20 cellular contexts compared by ENCODE assay signal in the genomic region with DNA sequence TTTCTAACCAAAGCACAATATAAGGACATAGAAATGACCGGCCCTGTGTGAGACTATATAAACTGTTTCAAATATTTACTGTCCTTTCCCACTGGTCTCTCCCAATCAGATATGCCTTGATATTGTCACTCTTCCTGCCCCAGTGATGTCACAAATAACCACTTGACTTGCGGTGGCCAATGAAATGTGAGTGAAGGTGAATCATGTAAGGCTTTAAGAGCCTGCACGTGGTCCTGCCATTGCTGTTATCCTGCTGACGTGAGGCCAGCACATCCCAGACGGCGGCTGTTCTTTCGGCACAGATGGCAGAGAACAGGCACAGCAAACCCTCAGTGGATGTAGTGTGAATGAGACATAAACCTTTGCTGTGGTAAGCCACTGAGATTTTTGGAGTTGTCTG. TPM values are rescaled to one million over a fixed set of nuclear protein-coding genes. Genes with fewer than 3 reads are reported as not detected.
DNase-seq lines count a peak whose midpoint lies in the region; ATAC-seq, FAIRE-seq and TF ChIP-seq lines count a peak whose summit lies in the region.
"Had no signal": no experiment of that assay in that cellular context is flagged by ENCODE, and none has a peak within 500 bp of the region (broad histone marks: within the 10 kb centered on the region; RNA-seq: fewer than 3 reads in every experiment).

No MANE protein-coding gene starts in this region.

- H3K27me3 ChIP-seq in GM12878 (replicated peaks in 1 of 2; ENCODE audit: control insufficient read depth in 2 of 2, insufficient read depth in 2 of 2, low read length in 1 of 2) = no peaks in the 10 kb centered on the region
- H3K27me3 ChIP-seq: pancreas, upper lobe of right lung had no signal

- peaks cover 38% of the 10 kb centered on the region for H3K4me1 Mint-ChIP-seq in activated CD4-positive, alpha-beta T cell treated with anti-CD3 and anti-CD28 coated beads for 36 hours
- peaks cover under 1% of the 10 kb centered on the region for H3K4me1 Mint-ChIP-seq in nephron progenitor cell
- H3K4me1 Mint-ChIP-seq in activated naive CD4-positive, alpha-beta T cell treated with anti-CD3 and anti-CD28 coated beads, Interleukin-2, amount 10 ng/mL, durations not matched to agents 7 days and 5 days = peaks cover 27% of the 10 kb centered on the region

- H3K4me2 ChIP-seq in GM12878 (ENCODE audit: control insufficient read depth, insufficient read depth) = no peak overlapping the region

- no peak overlapping the region for H3K4me3 ChIP-seq in HEK293 (ENCODE audit: low read depth, low read length)
- H3K4me3 ChIP-seq in GM12878 = no peak overlapping the region
- H3K4me3 ChIP-seq: pancreas, upper lobe of right lung had no signal

- CTCF ChIA-PET in activated CD4-positive, alpha-beta T cell treated with anti-CD3 and anti-CD28 coated beads for 36 hours (lab: Charles Lee) = interaction anchor here (0.6 to 1.1 kb wide), 2 partner anchors 11 to 133 kb away, joined by 3 read pairs; no protein-coding TSS in a partner anchor
- CTCF ChIA-PET in HEK293 (lab: Yijun Ruan, JAX) = interaction anchor here (0.6 to 1.4 kb wide), 2 partner anchors 94 to 133 kb away, joined by 3 to 4 read pairs; no protein-coding TSS in a partner anchor
- CTCF ChIA-PET in GM12878 (lab: Yijun Ruan, JAX) = no interaction called here
- CTCF ChIA-PET in activated naive CD4-positive, alpha-beta T cell treated with anti-CD3 and anti-CD28 coated beads, Interleukin-2, amount 10 ng/mL, durations not matched to agents 7 days and 5 days (lab: Charles Lee) = interaction anchor here (0.6 kb wide), 1 partner anchor 8 kb away, joined by 3 read pairs; no protein-coding TSS in a partner anchor

- intact Hi-C loops in activated CD4-positive, alpha-beta T cell treated with anti-CD3 and anti-CD28 coated beads for 36 hours (cut with DNase I, micrococcal nuclease) = no loop called here
- intact Hi-C loops in GM12878 (cut with micrococcal nuclease; ENCODE audit: unreplicated experiment) = no loop called here

- H3K27ac ChIP-seq in HEK293 (ENCODE audit: extremely low read depth, low read depth, low read length) = no peak overlapping the region
- H3K27ac ChIP-seq in GM12878 (ENCODE audit: control insufficient read depth, insufficient read depth) = no peak overlapping the region
- H3K27ac ChIP-seq: pancreas, upper lobe of right lung had no signal

- no peak for TF ChIP-seq EP300 in GM12878 (IDR thresholded peaks at IDR 0.05; ENCODE audit: borderline replicate concordance in 1 of 2, control insufficient read depth in 1 of 2, low read depth in 2 of 2, low read length in 2 of 2)

- SMC1A ChIA-PET in GM12878 (lab: Charles Lee; ENCODE audit: uncharacterized antibody, unreplicated experiment) = interaction anchor here (1.0 kb wide), 1 partner anchor 10 kb away, joined by 3 read pairs; no protein-coding TSS in a partner anchor

- H3K9me3 ChIP-seq in HEK293 (ENCODE audit: control insufficient read depth, insufficient read depth, low read depth, low read length) = no peaks in the 10 kb centered on the region
- no peaks in the 10 kb centered on the region for H3K9me3 ChIP-seq in GM12878 (replicated peaks; ENCODE audit: control insufficient read depth, insufficient read depth, low read length)
- H3K9me3 ChIP-seq: pancreas, upper lobe of right lung had no signal

- no peaks in the 10 kb centered on the region; the same call in 1 of the 2 replicates for H4K20me1 ChIP-seq in GM12878 (ENCODE audit: control insufficient read depth, insufficient read depth)

- H3K27me3 Mint-ChIP-seq in activated CD4-positive, alpha-beta T cell treated with anti-CD3 and anti-CD28 coated beads for 36 hours = no peaks in the 10 kb centered on the region
- H3K27me3 Mint-ChIP-seq in nephron progenitor cell (ENCODE audit: low read depth, poor library complexity) = no peaks in the 10 kb centered on the region
- H3K27me3 Mint-ChIP-seq in activated naive CD4-positive, alpha-beta T cell treated with anti-CD3 and anti-CD28 coated beads, Interleukin-2, amount 10 ng/mL, durations not matched to agents 7 days and 5 days = no peaks in the 10 kb centered on the region
- H3K27me3 Mint-ChIP-seq: CD4-positive, CD25-positive, alpha-beta regulatory T cell; dendritic cell treated with granulocyte-macrophage colony-stimulating factor and Interleukin-4, amounts not matched to agents 40 ng/mL and 50 ng/mL, for 4 days; memory B cell; naive thymus-derived CD8-positive, alpha-beta T cell had no signal

- RAD21 ChIA-PET in GM12878 (lab: Charles Lee; ENCODE audit: unreplicated experiment) = no interaction called here

- peaks cover 55% of the 10 kb centered on the region for H3K36me3 Mint-ChIP-seq in activated CD4-positive, alpha-beta T cell treated with anti-CD3 and anti-CD28 coated beads for 36 hours (ENCODE audit: low read depth)
- H3K36me3 Mint-ChIP-seq in nephron progenitor cell (ENCODE audit: low read depth) = peaks cover 84% of the 10 kb centered on the region
- peaks cover 51% of the 10 kb centered on the region for H3K36me3 Mint-ChIP-seq in activated naive CD4-positive, alpha-beta T cell treated with anti-CD3 and anti-CD28 coated beads, Interleukin-2, amount 10 ng/mL, durations not matched to agents 7 days and 5 days

- no peak for TF ChIP-seq CTCF in HEK293 (tag by site-specific recombination; IDR thresholded peaks at IDR 0.05)
- no peak for TF ChIP-seq CTCF in GM12878 (IDR thresholded peaks at IDR 0.05 in 2 of 3, conservative IDR thresholded peaks at IDR 0.05 in 1 of 3; ENCODE audit: control insufficient read depth in 2 of 3, extremely low read depth in 1 of 3, insufficient read depth in 1 of 3, low read depth in 3 of 3, low read length in 3 of 3)
- no peak for TF ChIP-seq CTCF in nephron progenitor cell (IDR thresholded peaks at IDR 0.05)

- no peaks in the 10 kb centered on the region for H3K9me3 Mint-ChIP-seq in activated CD4-positive, alpha-beta T cell treated with anti-CD3 and anti-CD28 coated beads for 36 hours (ENCODE audit: low read depth)
- H3K9me3 Mint-ChIP-seq in nephron progenitor cell = peaks cover 6% of the 10 kb centered on the region
- H3K9me3 Mint-ChIP-seq in activated naive CD4-positive, alpha-beta T cell treated with anti-CD3 and anti-CD28 coated beads, Interleukin-2, amount 10 ng/mL, durations not matched to agents 7 days and 5 days = no peaks in the 10 kb centered on the region
- H3K9me3 Mint-ChIP-seq: CD4-positive, CD25-positive, alpha-beta regulatory T cell; dendritic cell treated with granulocyte-macrophage colony-stimulating factor and Interleukin-4, amounts not matched to agents 40 ng/mL and 50 ng/mL, for 4 days; memory B cell; naive thymus-derived CD8-positive, alpha-beta T cell had no signal

- POLR2A ChIA-PET in activated CD4-positive, alpha-beta T cell treated with anti-CD3 and anti-CD28 coated beads for 36 hours (lab: Charles Lee) = no interaction called here
- POLR2A ChIA-PET in HEK293 (lab: Yijun Ruan, JAX) = interaction anchor here (0.5 to 1.6 kb wide), 4 partner anchors 48 to 174 kb away, joined by 4 to 7 read pairs (median 5); a partner anchor contains a TSS
- POLR2A ChIA-PET in GM12878 (lab: Charles Lee) = interaction anchor here (0.6 kb wide), 1 partner anchor 75 kb away, joined by 3 read pairs; no protein-coding TSS in a partner anchor

- H2AFZ ChIP-seq in GM12878 (ENCODE audit: control insufficient read depth, low read depth, low read length) = no peak overlapping the region

- no peak overlapping the region for H3K9ac ChIP-seq in GM12878 (ENCODE audit: control insufficient read depth, insufficient read depth, low read length)

- FAIRE-seq in GM12878 (lab: Jason Lieb, UNC) = no peak
- FAIRE-seq: frontal cortex, pancreas had no signal

- no peak for DNase-seq in activated CD4-positive, alpha-beta T cell treated with anti-CD3 and anti-CD28 coated beads for 36 hours
- no peak for DNase-seq in activated CD4-positive, alpha-beta T cell treated with anti-CD3 and anti-CD28 coated beads for 48 hours
- DNase-seq in GM12878 (ENCODE audit: low read depth, low spot score) = no peak
- no peak for DNase-seq in nephron progenitor cell
- no peak for DNase-seq in activated naive CD4-positive, alpha-beta T cell treated with anti-CD3 and anti-CD28 coated beads, Interleukin-2, amount 10 ng/mL, durations not matched to agents 7 days and 5 days
- DNase-seq in AML-193 (lab: John Stamatoyannopoulos, UW) = no peak
- no peak for DNase-seq in NCI-H82 treated with DMSO at 0.1 percent for 48 hours (lab: John Stamatoyannopoulos, UW; ENCODE audit: unreplicated experiment)
- DNase-seq: activated CD4-positive, alpha-beta T cell treated with anti-CD3 and anti-CD28 coated beads, Interleukin-2, amount 50 U/mL, for 1 hour; CD4-positive, CD25-positive, alpha-beta regulatory T cell; KG1; kidney glomerular epithelial cell; naive thymus-derived CD8-positive, alpha-beta T cell; NCI-H1930; stimulated activated CD4-positive, alpha-beta T cell treated with anti-CD3 and anti-CD28 coated beads, Interleukin-2, amount 100 ng/mL, for 24 hours; upper lobe of right lung had no signal

- TSS peak; percentile 48 for BruUV-seq in GM12878 (replicated peaks; lab: Mats Ljungman, UMichigan)

- H3K79me2 ChIP-seq in GM12878 (ENCODE audit: control insufficient read depth, insufficient read depth, low read length) = no peaks in the 10 kb centered on the region

- H3K27ac Mint-ChIP-seq in activated CD4-positive, alpha-beta T cell treated with anti-CD3 and anti-CD28 coated beads for 36 hours = peak overlapping the region; percentile 94
- H3K27ac Mint-ChIP-seq in nephron progenitor cell = peak overlapping the region; percentile 68
- no peak overlapping the region for H3K27ac Mint-ChIP-seq in activated naive CD4-positive, alpha-beta T cell treated with anti-CD3 and anti-CD28 coated beads, Interleukin-2, amount 10 ng/mL, durations not matched to agents 7 days and 5 days
- H3K27ac Mint-ChIP-seq: dendritic cell treated with granulocyte-macrophage colony-stimulating factor and Interleukin-4, amounts not matched to agents 40 ng/mL and 50 ng/mL, for 4 days; memory B cell had no signal

- ATAC-seq in activated CD4-positive, alpha-beta T cell treated with anti-CD3 and anti-CD28 coated beads for 36 hours = no peak
- ATAC-seq in GM12878 = no peak
- ATAC-seq: naive thymus-derived CD8-positive, alpha-beta T cell; pancreas; upper lobe of right lung had no signal

- no peak for TF ChIP-seq RAD21 in GM12878 (IDR thresholded peaks at IDR 0.05; ENCODE audit: insufficient read depth, low read depth, low read length)

- H3K36me3 ChIP-seq in HEK293 (ENCODE audit: control insufficient read depth in 2 of 2, insufficient read depth in 1 of 2, low read length in 2 of 2) = peaks cover 44 to 82% of the 10 kb centered on the region in 2 experiments
- peaks cover 24 to 43% of the 10 kb centered on the region in 2 experiments for H3K36me3 ChIP-seq in GM12878 (ENCODE audit: control insufficient read depth in 2 of 2, insufficient read depth in 2 of 2, low read length in 1 of 2)

- no peaks in the 10 kb centered on the region for H3K4me1 ChIP-seq in HEK293 (ENCODE audit: control insufficient read depth, insufficient read depth, low read length)
- peaks cover under 1% of the 10 kb centered on the region; the same call in 1 of the 2 replicates for H3K4me1 ChIP-seq in GM12878 (ENCODE audit: control insufficient read depth, insufficient read depth, low read length)
- H3K4me1 ChIP-seq: pancreas, upper lobe of right lung had no signal

- in situ Hi-C loops in GM12878 (cut with MboI) = no loop called here

- H3K4me3 Mint-ChIP-seq in activated CD4-positive, alpha-beta T cell treated with anti-CD3 and anti-CD28 coated beads for 36 hours = no peak overlapping the region
- H3K4me3 Mint-ChIP-seq in nephron progenitor cell = no peak overlapping the region
- H3K4me3 Mint-ChIP-seq in activated naive CD4-positive, alpha-beta T cell treated with anti-CD3 and anti-CD28 coated beads, Interleukin-2, amount 10 ng/mL, durations not matched to agents 7 days and 5 days = no peak overlapping the region
- H3K4me3 Mint-ChIP-seq: CD4-positive, CD25-positive, alpha-beta regulatory T cell; dendritic cell treated with granulocyte-macrophage colony-stimulating factor and Interleukin-4, amounts not matched to agents 40 ng/mL and 50 ng/mL, for 4 days; memory B cell; naive thymus-derived CD8-positive, alpha-beta T cell had no signal

- WGBS in GM12878 (ENCODE audit: insufficient coverage, insufficient replicate concordance, low lambda C conversion rate, missing lambda C conversion rate) = 98% methylated on average over 7 of the region's 7 CpGs

- TF ChIP-seq POLR2A in GM12878 (IDR thresholded peaks at IDR 0.05; ENCODE audit: low read depth, low read length) = no peak

RNA-seq across cellular contexts. Expression of a gene that starts 5.4 kb away (rescaled TPM):
- 10 to 100 TPM; 16.4 to 18.0 TPM for total RNA-seq in activated CD4-positive, alpha-beta T cell treated with anti-CD3 and anti-CD28 coated beads for 36 hours
- total RNA-seq in GM12878 (2013; cell fraction: nucleolus; rRNA removed) = 23.5 and 24.7 TPM in 2 replicates
- total RNA-seq in GM12878 (2014; rRNA removed) (15.5 and 17.2 TPM in 2 replicates), GM12878 (2014; rRNA removed; fragmentation: Illumina TruSeq; extraction: Trizol) (13.4 and 13.9 TPM in 2 replicates), GM12878 (2021) (11.5 and 13.9 TPM in 2 replicates)
- 3.1 TPM for polyA plus RNA-seq in GM12878 (2011; ENCODE audit: low read depth)
- polyA plus RNA-seq in GM12878 (2011; rRNA removed) (8.6 and 9.2 TPM in 2 replicates), GM12878 (2014; fragmentation: Illumina TruSeq; extraction: Trizol) (3.1 and 4.5 TPM in 2 replicates), GM12878 (2014; fragmentation: Nextera tagmentation; extraction: Ambion mirVana) (under 1 TPM; 0.07 to 0.10 TPM), GM12878 (2014; rRNA removed) (5.4 and 6.0 TPM in 2 replicates), GM12878 (2016; fragmentation: Nextera tagmentation; extraction: Ambion mirVana) (10 to 100 TPM; 11.5 to 12.1 TPM)
- 5.9 and 6.7 TPM in 2 replicates for polyA plus RNA-seq in GM12878 (2011; cell fraction: cytosol; rRNA removed)
- polyA plus RNA-seq in GM12878 (2011; cell fraction: nucleus; rRNA removed) = 3.4 and 4.0 TPM in 2 replicates
- 2.3 and 2.4 TPM in 2 replicates for polyA plus RNA-seq in GM12878 (2012)
- 31.0 and 44.5 TPM in 2 replicates for polyA minus RNA-seq in GM12878 (2011; rRNA and poly(A)+ RNA removed)
- polyA minus RNA-seq in GM12878 (2011; cell fraction: cytosol; rRNA and poly(A)+ RNA removed) = 8.7 and 13.5 TPM in 2 replicates
- 5.1 and 7.9 TPM in 2 replicates for polyA minus RNA-seq in GM12878 (2011; cell fraction: nucleus; rRNA and poly(A)+ RNA removed)

RNA-seq across cellular contexts. Expression of a gene that starts 33.0 kb away (rescaled TPM):
- total RNA-seq in activated CD4-positive, alpha-beta T cell treated with anti-CD3 and anti-CD28 coated beads for 36 hours = under 1 TPM; 0.19 to 0.21 TPM
- total RNA-seq in GM12878 (2013; cell fraction: nucleolus; rRNA removed) = not detected in 2 replicates
- total RNA-seq in GM12878 (2014; rRNA removed) (0.11 and 0.62 TPM in 2 replicates), GM12878 (2014; rRNA removed; fragmentation: Illumina TruSeq; extraction: Trizol) (0.13 and 0.18 TPM in 2 replicates), GM12878 (2021) (not detected in 2 replicates)
- polyA plus RNA-seq in GM12878 (2011; ENCODE audit: low read depth) = 0.46 TPM
- polyA plus RNA-seq in GM12878 (2011; rRNA removed) (0.22 and 0.37 TPM in 2 replicates), GM12878 (2014; fragmentation: Illumina TruSeq; extraction: Trizol) (0.19 and 0.49 TPM in 2 replicates), GM12878 (2014; fragmentation: Nextera tagmentation; extraction: Ambion mirVana) (not detected), GM12878 (2014; rRNA removed) (0.19 and 0.24 TPM in 2 replicates), GM12878 (2016; fragmentation: Nextera tagmentation; extraction: Ambion mirVana) (under 1 TPM in 1 of 2 experiments, not detected in 1; 0.35 TPM)
- 0.17 and 0.25 TPM in 2 replicates for polyA plus RNA-seq in GM12878 (2011; cell fraction: cytosol; rRNA removed)
- polyA plus RNA-seq in GM12878 (2011; cell fraction: nucleus; rRNA removed) = 0.29 and 0.31 TPM in 2 replicates
- 0.22 and 0.31 TPM in 2 replicates for polyA plus RNA-seq in GM12878 (2012)
- 0.10 and 1.2 TPM in 2 replicates for polyA minus RNA-seq in GM12878 (2011; rRNA and poly(A)+ RNA removed)
- not detected in 2 replicates for polyA minus RNA-seq in GM12878 (2011; cell fraction: cytosol; rRNA and poly(A)+ RNA removed)
- not detected in 2 replicates for polyA minus RNA-seq in GM12878 (2011; cell fraction: nucleus; rRNA and poly(A)+ RNA removed)
- total RNA-seq: CD4-positive, CD25-positive, alpha-beta regulatory T cell; naive thymus-derived CD8-positive, alpha-beta T cell; pancreas had no signal

RNA-seq across cellular contexts. Expression of a gene that starts 34.6 kb away (rescaled TPM):
- 10 to 100 TPM; 37.5 to 46.9 TPM for total RNA-seq in activated CD4-positive, alpha-beta T cell treated with anti-CD3 and anti-CD28 coated beads for 36 hours
- total RNA-seq in GM12878 (2013; cell fraction: nucleolus; rRNA removed) = 32.6 and 34.5 TPM in 2 replicates
- total RNA-seq in GM12878 (2014; rRNA removed) (41.2 and 51.3 TPM in 2 replicates), GM12878 (2014; rRNA removed; fragmentation: Illumina TruSeq; extraction: Trizol) (38.6 and 38.8 TPM in 2 replicates), GM12878 (2021) (38.7 and 41.2 TPM in 2 replicates)
- 19.5 TPM for polyA plus RNA-seq in GM12878 (2011; ENCODE audit: low read depth)
- polyA plus RNA-seq in GM12878 (2011; rRNA removed) (64.6 and 74.1 TPM in 2 replicates), GM12878 (2014; fragmentation: Illumina TruSeq; extraction: Trizol) (48.0 and 54.4 TPM in 2 replicates), GM12878 (2014; fragmentation: Nextera tagmentation; extraction: Ambion mirVana) (1 to 10 TPM in 1 of 2 experiments, under 1 TPM in 1; 0.52 to 6.6 TPM), GM12878 (2014; rRNA removed) (49.0 and 53.9 TPM in 2 replicates), GM12878 (2016; fragmentation: Nextera tagmentation; extraction: Ambion mirVana) (10 to 100 TPM; 38.1 to 40.7 TPM)
- 46.8 and 48.1 TPM in 2 replicates for polyA plus RNA-seq in GM12878 (2011; cell fraction: cytosol; rRNA removed)
- polyA plus RNA-seq in GM12878 (2011; cell fraction: nucleus; rRNA removed) = 54.1 and 66.4 TPM in 2 replicates
- 29.5 and 34.1 TPM in 2 replicates for polyA plus RNA-seq in GM12878 (2012)
- polyA minus RNA-seq in GM12878 (2011; rRNA and poly(A)+ RNA removed) = 27.9 and 36.4 TPM in 2 replicates
- 5.2 and 9.6 TPM in 2 replicates for polyA minus RNA-seq in GM12878 (2011; cell fraction: cytosol; rRNA and poly(A)+ RNA removed)
- 24.1 and 26.6 TPM in 2 replicates for polyA minus RNA-seq in GM12878 (2011; cell fraction: nucleus; rRNA and poly(A)+ RNA removed)

RNA-seq across cellular contexts. Expression of a gene that starts 48.1 kb away (rescaled TPM):
- 100 to 1,000 TPM; 189 to 192 TPM for total RNA-seq in activated CD4-positive, alpha-beta T cell treated with anti-CD3 and anti-CD28 coated beads for 36 hours
- total RNA-seq in GM12878 (2013; cell fraction: nucleolus; rRNA removed) = 60.0 and 63.4 TPM in 2 replicates
- total RNA-seq in GM12878 (2014; rRNA removed) (104 and 111 TPM in 2 replicates), GM12878 (2014; rRNA removed; fragmentation: Illumina TruSeq; extraction: Trizol) (112 and 113 TPM in 2 replicates), GM12878 (2021) (224 and 228 TPM in 2 replicates)
- 37.0 TPM for polyA plus RNA-seq in GM12878 (2011; ENCODE audit: low read depth)
- polyA plus RNA-seq in GM12878 (2011; rRNA removed) (96.6 and 140 TPM in 2 replicates), GM12878 (2014; fragmentation: Illumina TruSeq; extraction: Trizol) (113 and 136 TPM in 2 replicates), GM12878 (2014; fragmentation: Nextera tagmentation; extraction: Ambion mirVana) (10 to 100 TPM; 32.6 to 39.6 TPM), GM12878 (2014; rRNA removed) (128 and 129 TPM in 2 replicates), GM12878 (2016; fragmentation: Nextera tagmentation; extraction: Ambion mirVana) (100 to 1,000 TPM; 112 to 116 TPM)
- polyA plus RNA-seq in GM12878 (2011; cell fraction: cytosol; rRNA removed) = 132 and 154 TPM in 2 replicates
- polyA plus RNA-seq in GM12878 (2011; cell fraction: nucleus; rRNA removed) = 125 and 158 TPM in 2 replicates
- polyA plus RNA-seq in GM12878 (2012) = 63.8 and 69.0 TPM in 2 replicates
- polyA minus RNA-seq in GM12878 (2011; rRNA and poly(A)+ RNA removed) = 238 and 284 TPM in 2 replicates
- polyA minus RNA-seq in GM12878 (2011; cell fraction: cytosol; rRNA and poly(A)+ RNA removed) = 92.9 and 117 TPM in 2 replicates
- 40.1 and 74.8 TPM in 2 replicates for polyA minus RNA-seq in GM12878 (2011; cell fraction: nucleus; rRNA and poly(A)+ RNA removed)

RNA-seq across cellular contexts. Expression of a gene that starts 57.8 kb away (rescaled TPM):
- under 1 TPM; 0.39 to 0.42 TPM for total RNA-seq in activated CD4-positive, alpha-beta T cell treated with anti-CD3 and anti-CD28 coated beads for 36 hours
- total RNA-seq in GM12878 (2013; cell fraction: nucleolus; rRNA removed) = 7.9 and 9.6 TPM in 2 replicates
- total RNA-seq in GM12878 (2014; rRNA removed) (1.8 and 2.1 TPM in 2 replicates), GM12878 (2014; rRNA removed; fragmentation: Illumina TruSeq; extraction: Trizol) (1.5 and 1.6 TPM in 2 replicates), GM12878 (2021) (3.8 and 4.2 TPM in 2 replicates)
- polyA plus RNA-seq in GM12878 (2011; ENCODE audit: low read depth) = 0.25 TPM
- polyA plus RNA-seq in GM12878 (2011; rRNA removed) (1.6 and 2.9 TPM in 2 replicates), GM12878 (2014; fragmentation: Illumina TruSeq; extraction: Trizol) (2.6 and 3.4 TPM in 2 replicates), GM12878 (2014; fragmentation: Nextera tagmentation; extraction: Ambion mirVana) (under 1 TPM; 0.02 to 0.08 TPM), GM12878 (2014; rRNA removed) (4.7 and 5.2 TPM in 2 replicates), GM12878 (2016; fragmentation: Nextera tagmentation; extraction: Ambion mirVana) (under 1 TPM; 0.18 to 0.71 TPM)
- 3.6 and 4.6 TPM in 2 replicates for polyA plus RNA-seq in GM12878 (2011; cell fraction: cytosol; rRNA removed)
- 19.5 and 31.0 TPM in 2 replicates for polyA plus RNA-seq in GM12878 (2011; cell fraction: nucleus; rRNA removed)
- 1.5 and 1.8 TPM in 2 replicates for polyA plus RNA-seq in GM12878 (2012)
- polyA minus RNA-seq in GM12878 (2011; rRNA and poly(A)+ RNA removed) = 1.0 and 1.9 TPM in 2 replicates
- polyA minus RNA-seq in GM12878 (2011; cell fraction: cytosol; rRNA and poly(A)+ RNA removed) = 2.7 and 2.8 TPM in 2 replicates
- polyA minus RNA-seq in GM12878 (2011; cell fraction: nucleus; rRNA and poly(A)+ RNA removed) = 3.4 and 5.0 TPM in 2 replicates
- total RNA-seq: CD4-positive, CD25-positive, alpha-beta regulatory T cell; naive thymus-derived CD8-positive, alpha-beta T cell had no signal
- polyA plus RNA-seq: naive thymus-derived CD8-positive, alpha-beta T cell had no signal
